11 cellular contexts compared by ENCODE assay signal in genomic region chr19:13027031-13027430, GRCh38. TPM values are rescaled to one million over a fixed set of nuclear protein-coding genes. Genes with fewer than 3 reads are reported as not detected.
DNase-seq lines count a peak whose midpoint lies in the region; ATAC-seq and TF ChIP-seq lines count a peak whose summit lies in the region.
"Had no signal": no experiment of that assay in that cellular context is flagged by ENCODE, and none has a peak within 500 bp of the region (broad histone marks: within the 10 kb centered on the region; RNA-seq: fewer than 3 reads in every experiment).

No MANE protein-coding gene starts in this region.

- no peak overlapping the region for H3K4me3 Mint-ChIP-seq in progenitor cell of endocrine pancreas (ENCODE audit: low read depth)
- H3K4me3 Mint-ChIP-seq in effector memory CD8-positive, alpha-beta T cell = no peak overlapping the region
- H3K4me3 Mint-ChIP-seq: activated naive CD4-positive, alpha-beta T cell treated with anti-CD3 and anti-CD28 coated beads, Interleukin-2, amount 10 ng/mL, durations not matched to agents 7 days and 5 days had no signal

- WGBS in body of pancreas, 2 donors = 59 to 75% methylated on average over 4 of the region's 4 CpGs

- CTCF ChIA-PET in HCT116 (lab: Charles Lee) = interaction anchor here (1.0 kb wide), 1 partner anchor 62 kb away, joined by 4 read pairs; no protein-coding TSS in a partner anchor

- no peaks in the 10 kb centered on the region for H3K27me3 ChIP-seq in HCT116 (ENCODE audit: insufficient read depth, low read length)
- no peaks in the 10 kb centered on the region for H3K27me3 ChIP-seq in body of pancreas
- peaks cover 97% of the 10 kb centered on the region for H3K27me3 ChIP-seq in iPS-15b (ENCODE audit: control insufficient read depth, insufficient read depth, low read length)
- H3K27me3 ChIP-seq in subcutaneous abdominal adipose tissue (ENCODE audit: control insufficient read depth in 5 of 5, insufficient read depth in 4 of 5, low read length in 5 of 5) = no peaks in the 10 kb centered on the region

- RAD21 ChIA-PET in HCT116 (lab: Charles Lee; ENCODE audit: low non-redundant PET in 1 of 2, low total read pairs in 2 of 2, uncharacterized antibody in 2 of 2, unreplicated experiment in 2 of 2) = no interaction called here

- H3K4me1 Mint-ChIP-seq in progenitor cell of endocrine pancreas (ENCODE audit: low read depth) = peaks cover 22% of the 10 kb centered on the region
- peaks cover 12 to 17% of the 10 kb centered on the region in 2 donors for H3K4me1 Mint-ChIP-seq in effector memory CD8-positive, alpha-beta T cell (ENCODE audit: low read depth in 2 of 2)

- no peaks in the 10 kb centered on the region for H3K9me2 ChIP-seq in HCT116 (ENCODE audit: insufficient read depth)

- no peaks in the 10 kb centered on the region for H3K9me3 Mint-ChIP-seq in progenitor cell of endocrine pancreas (ENCODE audit: low read depth)
- H3K9me3 Mint-ChIP-seq in effector memory CD8-positive, alpha-beta T cell = no peaks in the 10 kb centered on the region
- H3K9me3 Mint-ChIP-seq: activated naive CD4-positive, alpha-beta T cell treated with anti-CD3 and anti-CD28 coated beads, Interleukin-2, amount 10 ng/mL, durations not matched to agents 7 days and 5 days had no signal

- TF ChIP-seq RAD21 in HCT116 (IDR thresholded peaks at IDR 0.05; ENCODE audit: low read depth) = no peak

- H4K20me1 ChIP-seq in HCT116 (ENCODE audit: insufficient read depth) = no peaks in the 10 kb centered on the region

- intact Hi-C loops in HCT116 (cut with micrococcal nuclease) (no loop called here), body of pancreas (cut with DNase I) (no loop called here)

- no peaks in the 10 kb centered on the region for H3K9me3 ChIP-seq in HCT116 (ENCODE audit: control insufficient read depth in 1 of 2, insufficient read depth in 1 of 2, low read depth in 1 of 2, low read length in 2 of 2)
- no peaks in the 10 kb centered on the region for H3K9me3 ChIP-seq in body of pancreas
- H3K9me3 ChIP-seq in iPS-15b (ENCODE audit: control insufficient read depth, insufficient read depth, low read length) = no peaks in the 10 kb centered on the region
- no peaks in the 10 kb centered on the region for H3K9me3 ChIP-seq in subcutaneous abdominal adipose tissue (ENCODE audit: control insufficient read depth in 5 of 5, low read length in 5 of 5)

- H3K79me2 ChIP-seq in HCT116 (ENCODE audit: insufficient read depth, low read length) = no peaks in the 10 kb centered on the region

- H3K36me3 Mint-ChIP-seq in progenitor cell of endocrine pancreas (ENCODE audit: insufficient read depth) = no peaks in the 10 kb centered on the region
- no peaks in the 10 kb centered on the region for H3K36me3 Mint-ChIP-seq in effector memory CD8-positive, alpha-beta T cell (ENCODE audit: insufficient read depth)

- no peak overlapping the region for H3K4me2 ChIP-seq in HCT116 (ENCODE audit: low read length)

- BruUV-seq in HCT116 (replicated peaks; lab: Mats Ljungman, UMichigan) = TSS peak; percentile 40

- POLR2A ChIA-PET in HCT116 (lab: Charles Lee) = no interaction called here

- no peak overlapping the region for H3K4me3 ChIP-seq in HCT116 (replicated peaks in 1 of 2; ENCODE audit: low read depth in 1 of 2, low read length in 2 of 2)
- H3K4me3 ChIP-seq in body of pancreas = no peak overlapping the region
- H3K4me3 ChIP-seq in iPS-15b (ENCODE audit: low read depth, low read length) = peak overlapping the region; percentile 8
- peak overlapping the region in 4 of 5 donors; percentile 4 to 69 (median 62) for H3K4me3 ChIP-seq in subcutaneous abdominal adipose tissue (ENCODE audit: low read depth in 1 of 5, low read length in 5 of 5)

- no peak overlapping the region for H3K27ac Mint-ChIP-seq in progenitor cell of endocrine pancreas
- no peak overlapping the region for H3K27ac Mint-ChIP-seq in effector memory CD8-positive, alpha-beta T cell
- H3K27ac Mint-ChIP-seq: activated naive CD4-positive, alpha-beta T cell treated with anti-CD3 and anti-CD28 coated beads, Interleukin-2, amount 10 ng/mL, durations not matched to agents 7 days and 5 days had no signal

- no peak for ATAC-seq in HCT116
- ATAC-seq in body of pancreas = no peak
- no peak for ATAC-seq in effector memory CD8-positive, alpha-beta T cell (replicated peaks)
- no peak for ATAC-seq in GM18868 (IDR thresholded peaks at IDR 0.05; ENCODE audit: unreplicated experiment)

- H3K4me1 ChIP-seq in HCT116 (ENCODE audit: control insufficient read depth in 1 of 2, insufficient read depth in 2 of 2, low read length in 2 of 2) (peaks cover 13% of the 10 kb centered on the region in 2 experiments), body of pancreas (peaks cover 58% of the 10 kb centered on the region), iPS-15b (ENCODE audit: control insufficient read depth, insufficient read depth, low read length) (no peaks in the 10 kb centered on the region), subcutaneous abdominal adipose tissue (ENCODE audit: control insufficient read depth in 5 of 5, insufficient read depth in 5 of 5, low read length in 5 of 5) (peaks cover 13 to 93% (median 80%) of the 10 kb centered on the region in 5 donors)

- no peak for TF ChIP-seq POLR2A in HCT116 (IDR thresholded peaks at IDR 0.05; ENCODE audit: borderline replicate concordance, extremely low read depth, insufficient read depth, insufficient read length)
- no peak for TF ChIP-seq POLR2A in body of pancreas (IDR thresholded peaks at IDR 0.05)

- peaks cover 99% of the 10 kb centered on the region for H3K27me3 Mint-ChIP-seq in progenitor cell of endocrine pancreas
- H3K27me3 Mint-ChIP-seq in effector memory CD8-positive, alpha-beta T cell = peaks cover 32 to 82% of the 10 kb centered on the region in 2 donors

- H3K36me3 ChIP-seq in HCT116 (ENCODE audit: control insufficient read depth in 1 of 2, insufficient read depth in 2 of 2, low read length in 2 of 2) = peaks cover 0 to 5% of the 10 kb centered on the region in 2 experiments; a peak in 1 of 4 replicates
- H3K36me3 ChIP-seq in body of pancreas (replicated peaks in 1 of 2; ENCODE audit: insufficient read depth in 1 of 2, low read depth in 2 of 2) = no peaks in the 10 kb centered on the region
- H3K36me3 ChIP-seq in iPS-15b (ENCODE audit: control insufficient read depth, insufficient read depth, low read length) = no peaks in the 10 kb centered on the region
- H3K36me3 ChIP-seq in subcutaneous abdominal adipose tissue (ENCODE audit: control insufficient read depth in 5 of 5, insufficient read depth in 5 of 5, low read length in 5 of 5) = peaks cover 0 to 25% (median 11%) of the 10 kb centered on the region in 5 donors

- TF ChIP-seq CTCF in HCT116 (IDR thresholded peaks at IDR 0.05 in 2 of 3, conservative IDR thresholded peaks at IDR 0.05 in 1 of 3; ENCODE audit: borderline replicate concordance in 1 of 3, insufficient read depth in 1 of 3, low read depth in 2 of 3, low read length in 2 of 3) = no peak
- no peak for TF ChIP-seq CTCF in body of pancreas (IDR thresholded peaks at IDR 0.05)
- no peak for TF ChIP-seq CTCF in progenitor cell of endocrine pancreas (IDR thresholded peaks at IDR 0.05; ENCODE audit: unreplicated experiment)

- no peak overlapping the region for H2AFZ ChIP-seq in HCT116 (ENCODE audit: low read depth, low read length, poor library complexity, severe bottlenecking)

- H3K27ac ChIP-seq in HCT116 (ENCODE audit: low read depth, low read length) (no peak overlapping the region), body of pancreas (peak overlapping the region; percentile 64 to 84 (median 76)), subcutaneous abdominal adipose tissue (ENCODE audit: low read depth, low read length) (peak overlapping the region; percentile 99)

- DNase-seq in HCT116 (ENCODE audit: low read depth, low spot score) (no peak), body of pancreas (no peak), progenitor cell of endocrine pancreas (ENCODE audit: low spot score, unreplicated experiment) (no peak), HCEC 1CT (no peak)
- DNase-seq in effector memory CD8-positive, alpha-beta T cell = no peak
- DNase-seq: activated naive CD4-positive, alpha-beta T cell treated with anti-CD3 and anti-CD28 coated beads, Interleukin-2, amount 10 ng/mL, durations not matched to agents 7 days and 5 days; effector CD8-positive, alpha-beta T cell; occipital lobe had no signal

- H3K9ac ChIP-seq in HCT116 (ENCODE audit: low read length) (no peak overlapping the region), iPS-15b (ENCODE audit: low read depth, low read length) (no peak overlapping the region), subcutaneous abdominal adipose tissue (ENCODE audit: low read length in 5 of 5) (peak overlapping the region in 4 of 5 donors; percentile 15 to 54 (median 52))

TF ChIP-seq in HCT116, 20 proteins besides CTCF, POLR2A, EP300 and RAD21 (continues in another document):
- TF ChIP-seq MAX (IDR thresholded peaks at IDR 0.05) (no peak), JUND (IDR thresholded peaks at IDR 0.05) (no peak), ZNF274 (IDR thresholded peaks at IDR 0.05; ENCODE audit: low read depth, low read length) (no peak)
- TF ChIP-seq, protein P1, sequence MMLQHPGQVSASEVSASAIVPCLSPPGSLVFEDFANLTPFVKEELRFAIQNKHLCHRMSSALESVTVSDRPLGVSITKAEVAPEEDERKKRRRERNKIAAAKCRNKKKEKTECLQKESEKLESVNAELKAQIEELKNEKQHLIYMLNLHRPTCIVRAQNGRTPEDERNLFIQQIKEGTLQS (IDR thresholded peaks at IDR 0.05) = no peak
- TF ChIP-seq, protein P2, sequence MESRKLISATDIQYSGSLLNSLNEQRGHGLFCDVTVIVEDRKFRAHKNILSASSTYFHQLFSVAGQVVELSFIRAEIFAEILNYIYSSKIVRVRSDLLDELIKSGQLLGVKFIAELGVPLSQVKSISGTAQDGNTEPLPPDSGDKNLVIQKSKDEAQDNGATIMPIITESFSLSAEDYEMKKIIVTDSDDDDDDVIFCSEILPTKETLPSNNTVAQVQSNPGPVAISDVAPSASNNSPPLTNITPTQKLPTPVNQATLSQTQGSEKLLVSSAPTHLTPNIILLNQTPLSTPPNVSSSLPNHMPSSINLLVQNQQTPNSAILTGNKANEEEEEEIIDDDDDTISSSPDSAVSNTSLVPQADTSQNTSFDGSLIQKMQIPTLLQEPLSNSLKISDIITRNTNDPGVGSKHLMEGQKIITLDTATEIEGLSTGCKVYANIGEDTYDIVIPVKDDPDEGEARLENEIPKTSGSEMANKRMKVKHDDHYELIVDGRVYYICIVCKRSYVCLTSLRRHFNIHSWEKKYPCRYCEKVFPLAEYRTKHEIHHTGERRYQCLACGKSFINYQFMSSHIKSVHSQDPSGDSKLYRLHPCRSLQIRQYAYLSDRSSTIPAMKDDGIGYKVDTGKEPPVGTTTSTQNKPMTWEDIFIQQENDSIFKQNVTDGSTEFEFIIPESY (IDR thresholded peaks at IDR 0.05; ENCODE audit: extremely low read depth, insufficient replicate concordance, low read length) = no peak

RNA-seq across cellular contexts. Expression of gene NFIX, which starts 31.8 kb away (rescaled TPM):
- 34.8 TPM for total RNA-seq in HCT116 (2021; ENCODE audit: unreplicated experiment)
- polyA plus RNA-seq in HCT116 (2012) = 19.4 and 25.2 TPM in 2 replicates
- total RNA-seq in body of pancreas = 10 to 100 TPM; 16.9 to 26.7 TPM
- 0.46 and 0.51 TPM in 2 replicates for total RNA-seq in progenitor cell of endocrine pancreas

RNA-seq across cellular contexts. Expression of gene DAND5, which starts 57.7 kb away (rescaled TPM):
- total RNA-seq in HCT116 (2021; ENCODE audit: unreplicated experiment) (0.25 TPM), body of pancreas (not detected), progenitor cell of endocrine pancreas (not detected in 2 replicates)
- polyA plus RNA-seq in HCT116 (2012) = 0.07 TPM in 2 replicates
- total RNA-seq: occipital lobe had no signal

Comparison
In these comparisons a context has a peak if more than half of its experiments do, and no peak if none do; other contexts are left out.
1. H3K4me3 ChIP-seq: peak in iPS-15b (single experiment) and subcutaneous abdominal adipose tissue (4 of 5); none in HCT116 (0 of 2) and body of pancreas (0 of 2).
2. H3K9ac ChIP-seq: peak in subcutaneous abdominal adipose tissue (4 of 5); none in HCT116 (single experiment) and iPS-15b (single experiment).
3. RNA of gene NFIX, which starts 31.8 kb away (total RNA-seq): 34.8 TPM in HCT116 (single experiment) and 16.9 to 26.7 TPM in body of pancreas; 0.46 to 0.51 TPM in progenitor cell of endocrine pancreas; every median in the first group is over 10 times any median in the second.